5 cellular contexts compared by ENCODE assay signal in the genomic region with DNA sequence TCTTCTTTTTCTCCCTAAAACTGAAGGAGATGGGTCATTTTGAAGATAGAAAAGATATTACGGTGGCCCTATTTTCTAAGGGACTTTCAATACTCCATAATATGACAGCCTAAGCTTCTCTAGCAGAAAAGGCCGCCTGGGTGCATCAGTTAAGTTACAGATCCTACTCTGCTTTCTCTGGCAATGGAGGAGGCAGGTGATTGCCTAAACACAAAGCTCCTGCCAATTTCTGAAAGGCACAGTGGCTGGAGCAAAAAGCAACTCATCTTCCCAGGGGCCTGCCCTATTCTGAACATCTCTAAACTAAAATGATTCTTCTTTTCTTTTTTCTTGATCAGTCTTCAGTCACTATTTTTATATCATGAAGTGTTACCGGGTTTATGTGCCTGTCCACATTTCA.
"Had no signal": no experiment of that assay in that cellular context is flagged by ENCODE, and none has a peak within 500 bp of the region (broad histone marks: within the 10 kb centered on the region; RNA-seq: fewer than 3 reads in every experiment).

No MANE protein-coding gene starts in this region.

- H3K4me3 ChIP-seq: GM23338 had no signal

- DNase-seq: H9, HCEC 1CT had no signal

- H3K27ac ChIP-seq: HL-60 had no signal

- ATAC-seq: GM23338, HepG2 had no signal
